8 cellular contexts compared by ENCODE assay signal in genomic region chr18:62637807-62638687, GRCh38.
DNase-seq lines count a peak whose midpoint lies in the region; ATAC-seq, FAIRE-seq and TF ChIP-seq lines count a peak whose summit lies in the region.

No MANE protein-coding gene starts in this region.

- TF ChIP-seq CTCF in D721Med (IDR thresholded peaks at IDR 0.05; ENCODE audit: insufficient read depth, missing control alignments) (peak; percentile 40), endothelial cell of umbilical vein (IDR thresholded peaks at IDR 0.05; ENCODE audit: extremely low read depth in 1 of 2, insufficient read depth in 1 of 2, low read depth in 1 of 2, low read length in 2 of 2) (peak; percentile 54 to 71), spleen (IDR thresholded peaks at IDR 0.05 in 8 of 11, conservative IDR thresholded peaks at IDR 0.05 in 3 of 11) (peak in 10 of 11 experiments; percentile 26 to 70 (median 54))

- H3K27me3 ChIP-seq in endothelial cell of umbilical vein (ENCODE audit: control insufficient read depth in 2 of 2, insufficient read depth in 2 of 2, low read length in 2 of 2) (peaks cover 3 to 5% of the 10 kb centered on the region in 2 experiments), spleen (replicated peaks in 1 of 7) (peaks cover 0 to 10% (median 0%) of the 10 kb centered on the region in 7 donors)

- POLR2A ChIA-PET in endothelial cell of umbilical vein (lab: Charles Lee), result no interaction called here

- no peaks in the 10 kb centered on the region for H3K9me1 ChIP-seq in endothelial cell of umbilical vein (replicated peaks; ENCODE audit: control insufficient read depth, extremely low read depth, insufficient read depth, low read length)

- DNase-seq in D721Med (ENCODE audit: insufficient read length, low spot score) (no peak), NAMALWA (ENCODE audit: low spot score) (peak; percentile 77), endothelial cell of umbilical vein (ENCODE audit: low read depth, low spot score) (peak; percentile 18), spleen (no peak), NCI-H128 (lab: John Stamatoyannopoulos, UW; ENCODE audit: unreplicated experiment) (no peak)
- peak; percentile 85 for DNase-seq in activated CD4-positive, alpha-beta T cell treated with anti-CD3 and anti-CD28 coated beads, Interleukin-2, amount 10 ng/mL, durations not matched to agents 24 days and 14 days

- H3K27ac Mint-ChIP-seq in activated CD4-positive, alpha-beta T cell treated with anti-CD3 and anti-CD28 coated beads, Interleukin-2, amount 10 ng/mL, durations not matched to agents 24 days and 14 days, result no peak overlapping the region

- dilution Hi-C loops in endothelial cell of umbilical vein (cut with MboI; ENCODE audit: extremely low pct_ligation_motif_present, low sequenced_read_pairs), result no loop called here

- H3K27me3 Mint-ChIP-seq in activated CD4-positive, alpha-beta T cell treated with anti-CD3 and anti-CD28 coated beads, Interleukin-2, amount 10 ng/mL, durations not matched to agents 24 days and 14 days, result peaks cover 15% of the 10 kb centered on the region

- H4K20me1 ChIP-seq in endothelial cell of umbilical vein (replicated peaks; ENCODE audit: control insufficient read depth, extremely low read depth, insufficient read depth, low read length), result no peaks in the 10 kb centered on the region

- H2AFZ ChIP-seq in endothelial cell of umbilical vein (ENCODE audit: low read depth, low read length), result no peak overlapping the region

- no peak for TF ChIP-seq POLR2A in endothelial cell of umbilical vein (IDR thresholded peaks at IDR 0.05; ENCODE audit: low read depth, low read length)
- TF ChIP-seq POLR2A in spleen (IDR thresholded peaks at IDR 0.05), result no peak

- H3K79me2 ChIP-seq in endothelial cell of umbilical vein (ENCODE audit: control insufficient read depth, insufficient read depth, low read length), result no peaks in the 10 kb centered on the region

- 41 to 58% (median 49%) methylated on average over 7 of the region's 7 CpGs for WGBS in spleen, 5 donors

- H3K27ac ChIP-seq in endothelial cell of umbilical vein (ENCODE audit: insufficient read depth, low read depth, low read length) (no peak overlapping the region), spleen (no peak overlapping the region)

- H3K36me3 Mint-ChIP-seq in activated CD4-positive, alpha-beta T cell treated with anti-CD3 and anti-CD28 coated beads, Interleukin-2, amount 10 ng/mL, durations not matched to agents 24 days and 14 days (ENCODE audit: low read depth), result no peaks in the 10 kb centered on the region

- no peak overlapping the region for H3K4me3 Mint-ChIP-seq in activated CD4-positive, alpha-beta T cell treated with anti-CD3 and anti-CD28 coated beads, Interleukin-2, amount 10 ng/mL, durations not matched to agents 24 days and 14 days

- CTCF ChIA-PET in endothelial cell of umbilical vein (lab: Charles Lee), result interaction anchor here (0.6 to 3.3 kb wide), 16 partner anchors 9 to 802 kb away, joined by 3 to 67 read pairs (median 4); no protein-coding TSS in a partner anchor

- FAIRE-seq in D721Med (lab: Jason Lieb, UNC), result peak; percentile 82
- FAIRE-seq in endothelial cell of umbilical vein (lab: Jason Lieb, UNC), result no peak

- no TSS peak for BruUV-seq in endothelial cell of umbilical vein (replicated peaks; lab: Mats Ljungman, UMichigan)

- H3K9me3 Mint-ChIP-seq in activated CD4-positive, alpha-beta T cell treated with anti-CD3 and anti-CD28 coated beads, Interleukin-2, amount 10 ng/mL, durations not matched to agents 24 days and 14 days, result no peaks in the 10 kb centered on the region

- no peak overlapping the region for H3K9ac ChIP-seq in endothelial cell of umbilical vein (replicated peaks; ENCODE audit: extremely low read depth, insufficient read depth, low read length)

- no peak overlapping the region for H3K4me2 ChIP-seq in endothelial cell of umbilical vein (ENCODE audit: insufficient read depth, low read length)

- H3K4me3 ChIP-seq in endothelial cell of umbilical vein (replicated peaks in 1 of 3; ENCODE audit: insufficient read depth in 1 of 3, low read depth in 1 of 3, low read length in 3 of 3) (no peak overlapping the region), spleen (no peak overlapping the region)

- peaks cover 7% of the 10 kb centered on the region for H3K4me1 Mint-ChIP-seq in activated CD4-positive, alpha-beta T cell treated with anti-CD3 and anti-CD28 coated beads, Interleukin-2, amount 10 ng/mL, durations not matched to agents 24 days and 14 days

- H3K4me1 ChIP-seq in endothelial cell of umbilical vein (ENCODE audit: control insufficient read depth, extremely low read depth, insufficient read depth, low read length) (no peaks in the 10 kb centered on the region), spleen (no peaks in the 10 kb centered on the region)

- no peaks in the 10 kb centered on the region for H3K36me3 ChIP-seq in endothelial cell of umbilical vein (ENCODE audit: control insufficient read depth in 2 of 2, extremely low read depth in 1 of 2, insufficient read depth in 2 of 2, low read length in 2 of 2)
- no peaks in the 10 kb centered on the region for H3K36me3 ChIP-seq in spleen

- intact Hi-C loops in activated CD4-positive, alpha-beta T cell treated with anti-CD3 and anti-CD28 coated beads, Interleukin-2, amount 10 ng/mL, durations not matched to agents 24 days and 14 days (cut with micrococcal nuclease), result loop anchor here (1.0 to 5.0 kb wide), 2 partner anchors 74 to 344 kb away; no protein-coding TSS in a partner anchor
- intact Hi-C loops in endothelial cell of umbilical vein (cut with micrococcal nuclease), result loop anchor here (1.0 to 2.0 kb wide), 4 partner anchors 77 to 344 kb away; partner anchors contain the start of gene PHLPP1
- intact Hi-C loops in spleen (cut with DNase I; ENCODE audit: low total_unique reads), result no loop called here

- H3K9me3 ChIP-seq in endothelial cell of umbilical vein (replicated peaks; ENCODE audit: control insufficient read depth, insufficient read depth, low read length), result no peaks in the 10 kb centered on the region
- H3K9me3 ChIP-seq in spleen, result no peaks in the 10 kb centered on the region

- ATAC-seq in GM21390 (IDR thresholded peaks at IDR 0.05; ENCODE audit: unreplicated experiment) (peak; percentile 78), GM21786 (IDR thresholded peaks at IDR 0.05; ENCODE audit: unreplicated experiment) (no peak)

TF ChIP-seq in endothelial cell of umbilical vein, 7 proteins besides CTCF, POLR2A, EP300 and RAD21:
- TF ChIP-seq JUN (IDR thresholded peaks at IDR 0.05; ENCODE audit: borderline replicate concordance, insufficient read depth, insufficient read length, low read depth) (no peak), MYC (IDR thresholded peaks at IDR 0.05; ENCODE audit: low read depth, low read length) (no peak)

Comparison
In these comparisons a context has a peak if more than half of its experiments do, and no peak if none do; other contexts are left out.
1. DNase-seq: peak in NAMALWA (single experiment), activated CD4-positive, alpha-beta T cell treated with anti-CD3 and anti-CD28 coated beads, Interleukin-2, amount 10 ng/mL, durations not matched to agents 24 days and 14 days (single experiment) and endothelial cell of umbilical vein (single experiment); none in D721Med (single experiment), spleen (single experiment) and NCI-H128 (single experiment).
2. Peak in every context shown above with its lines, with median percentiles within 50 percentile points of each other: CTCF ChIP-seq.